15 cellular contexts compared by ENCODE assay signal in genomic region chr4:121789960-121790829, GRCh38. TPM values are rescaled to one million over a fixed set of nuclear protein-coding genes. Genes with fewer than 3 reads are reported as not detected.
DNase-seq lines count a peak whose midpoint lies in the region; ATAC-seq, FAIRE-seq and TF ChIP-seq lines count a peak whose summit lies in the region.
"Had no signal": no experiment of that assay in that cellular context is flagged by ENCODE, and none has a peak within 500 bp of the region (broad histone marks: within the 10 kb centered on the region; RNA-seq: fewer than 3 reads in every experiment).

No MANE protein-coding gene starts in this region.

- peak; percentile 16 for DNase-seq in H4 (ENCODE audit: low spot score)
- peak; percentile 66 to 89 for DNase-seq in fibroblast of lung (ENCODE audit: low read depth in 2 of 2)
- no peak for DNase-seq in G401 (ENCODE audit: low spot score)
- DNase-seq in HepG2 (ENCODE audit: low spot score), result no peak
- DNase-seq: activated naive CD4-positive, alpha-beta T cell treated with anti-CD3 and anti-CD28 coated beads, Interleukin-2, amount 50 U/mL, for 16 hours; head of caudate nucleus; natural killer cell; NCI-H446 treated with DMSO at 0.1 percent for 48 hours; Peyer's patch had no signal

- H3K4me1 ChIP-seq in fibroblast of lung (ENCODE audit: control insufficient read depth, extremely low read depth, insufficient read depth, low read length), result peaks cover 16% of the 10 kb centered on the region
- peaks cover 68% of the 10 kb centered on the region for H3K4me1 ChIP-seq in skeletal muscle satellite cell (ENCODE audit: control insufficient read depth, insufficient read depth, low read length)
- peaks cover 23% of the 10 kb centered on the region for H3K4me1 ChIP-seq in HepG2 (ENCODE audit: insufficient read depth, low read length)
- H3K4me1 ChIP-seq: Peyer's patch had no signal

- H3K27me3 ChIP-seq in fibroblast of lung (ENCODE audit: control insufficient read depth, insufficient read depth, low read length) (no peaks in the 10 kb centered on the region), skeletal muscle satellite cell (ENCODE audit: control insufficient read depth, insufficient read depth, low read length) (no peaks in the 10 kb centered on the region), HepG2 (ENCODE audit: control insufficient read depth in 1 of 2, insufficient read depth in 2 of 2, low read length in 2 of 2) (no peaks in the 10 kb centered on the region)
- H3K27me3 ChIP-seq: Peyer's patch had no signal

- TF ChIP-seq RAD21 in HepG2 (CRISPR knock-in tag; IDR thresholded peaks at IDR 0.05), result no peak

- H3K36me3 ChIP-seq in fibroblast of lung (ENCODE audit: control insufficient read depth, insufficient read depth, low read length) (no peaks in the 10 kb centered on the region), skeletal muscle satellite cell (ENCODE audit: insufficient read depth, low read length) (no peaks in the 10 kb centered on the region), HepG2 (replicated peaks in 1 of 2; ENCODE audit: control insufficient read depth in 1 of 2, insufficient read depth in 2 of 2, low read length in 2 of 2) (no peaks in the 10 kb centered on the region)
- H3K36me3 ChIP-seq: Peyer's patch had no signal

- FAIRE-seq in HepG2 (lab: Jason Lieb, UNC), result no peak

- H3K27ac ChIP-seq in fibroblast of lung (ENCODE audit: insufficient read depth, low read length) (no peak overlapping the region), HepG2 (ENCODE audit: extremely low read length, insufficient read depth, low read length) (no peak overlapping the region)
- H3K27ac ChIP-seq: Peyer's patch had no signal

- in situ Hi-C loops in G401 (cut with HindIII; ENCODE audit: low sequenced_read_pairs) (no loop called here), HepG2 (cut with HindIII; ENCODE audit: extremely low pct_ligation_motif_present, low pct_unique_long_range_greater_than_20kb) (no loop called here)

- H3K79me2 ChIP-seq in fibroblast of lung (ENCODE audit: control insufficient read depth, insufficient read depth, low read length) (no peaks in the 10 kb centered on the region), HepG2 (ENCODE audit: insufficient read depth, low read length) (no peaks in the 10 kb centered on the region)

- H3K9ac ChIP-seq in fibroblast of lung (ENCODE audit: insufficient read depth, low read length) (no peak overlapping the region), skeletal muscle satellite cell (ENCODE audit: low read depth, low read length) (peak overlapping the region; percentile 68), HepG2 (ENCODE audit: insufficient read depth, low read depth, low read length) (no peak overlapping the region)

- no peak for TF ChIP-seq POLR2A in HepG2 (IDR thresholded peaks at IDR 0.05; ENCODE audit: insufficient read depth in 1 of 2, low read depth in 2 of 2, low read length in 2 of 2)

- intact Hi-C loops in HepG2 (cut with micrococcal nuclease; ENCODE audit: unreplicated experiment), result no loop called here

- BruUV-seq in HepG2 (replicated peaks; lab: Mats Ljungman, UMichigan), result no TSS peak

- H3K4me3 ChIP-seq in fibroblast of lung (replicated peaks in 1 of 4; ENCODE audit: control extremely low read depth in 1 of 4, insufficient read depth in 1 of 4, low read depth in 3 of 4, low read length in 4 of 4) (no peak overlapping the region), skeletal muscle satellite cell (ENCODE audit: low read length) (no peak overlapping the region), HepG2 (replicated peaks in 1 of 3; ENCODE audit: insufficient read depth in 1 of 3, low read depth in 2 of 3, low read length in 3 of 3) (no peak overlapping the region)
- H3K4me3 ChIP-seq: Peyer's patch, skin epidermis had no signal

- no peaks in the 10 kb centered on the region for H4K20me1 ChIP-seq in fibroblast of lung (ENCODE audit: control insufficient read depth, extremely low read depth, insufficient read depth, low read length)
- H4K20me1 ChIP-seq in HepG2 (ENCODE audit: insufficient read depth, low read length), result no peaks in the 10 kb centered on the region

- 85% methylated on average over 3 of the region's 3 CpGs for WGBS in HepG2 (ENCODE audit: low lambda C conversion rate)

- H2AFZ ChIP-seq in fibroblast of lung (ENCODE audit: low read length) (no peak overlapping the region), HepG2 (ENCODE audit: low read length) (no peak overlapping the region)

- H3K4me2 ChIP-seq in fibroblast of lung (ENCODE audit: extremely low read depth, insufficient read depth, low read length) (no peak overlapping the region), skeletal muscle satellite cell (ENCODE audit: low read length) (peak overlapping the region; percentile 49), HepG2 (ENCODE audit: low read depth, low read length) (no peak overlapping the region)

- peak; percentile 52 for ATAC-seq in SK-N-SH treated with all-trans-retinoic acid at 6 μM for 48 hours
- no peak for ATAC-seq in GM21447 (IDR thresholded peaks at IDR 0.05; ENCODE audit: unreplicated experiment)
- no peak for ATAC-seq in HG02852 (IDR thresholded peaks at IDR 0.05; ENCODE audit: unreplicated experiment)
- ATAC-seq in HepG2, result no peak

- no peaks in the 10 kb centered on the region for H3K9me3 ChIP-seq in fibroblast of lung (ENCODE audit: control insufficient read depth, insufficient read depth, low read depth, low read length)
- no peaks in the 10 kb centered on the region for H3K9me3 ChIP-seq in skeletal muscle satellite cell (replicated peaks; ENCODE audit: low read length)
- no peaks in the 10 kb centered on the region for H3K9me3 ChIP-seq in HepG2 (ENCODE audit: low read length)
- H3K9me3 ChIP-seq: Caco-2, Peyer's patch had no signal

- POLR2A ChIA-PET in HepG2 (lab: Yijun Ruan, JAX), result no interaction called here

- TF ChIP-seq EP300 in HepG2 (IDR thresholded peaks at IDR 0.05; ENCODE audit: low read depth in 2 of 2, low read length in 2 of 2) (no peak), HepG2 (CRISPR knock-in tag; IDR thresholded peaks at IDR 0.05; ENCODE audit: borderline replicate concordance) (no peak)

- TF ChIP-seq CTCF in fibroblast of lung (conservative IDR thresholded peaks at IDR 0.05 in 1 of 2, IDR thresholded peaks at IDR 0.05 in 1 of 2; ENCODE audit: low read depth in 1 of 2, low read length in 2 of 2) (no peak), HepG2 (CRISPR knock-in tag; IDR thresholded peaks at IDR 0.05) (no peak)

- CTCF ChIA-PET in HepG2 (lab: Yijun Ruan, JAX; ENCODE audit: low intra/inter-chr PET ratio, low total read pairs), result no interaction called here

RNA-seq across cellular contexts. Expression of gene EXOSC9, which starts 10.9 kb away (rescaled TPM):
- total RNA-seq in H4 (2014; rRNA removed; shearing (Covaris generic)), result 57.6 and 75.5 TPM in 2 replicates
- total RNA-seq in fibroblast of lung (15.5 and 16.2 TPM in 2 replicates), HepG2 (2016; rRNA removed; fragmentation: Illumina TruSeq; extraction: Trizol) (48.0 and 61.5 TPM in 2 replicates)
- polyA plus RNA-seq in fibroblast of lung (33.8 and 41.5 TPM in 2 replicates), HepG2 (2011; rRNA removed) (22.0 and 26.0 TPM in 2 replicates)
- polyA plus RNA-seq in fibroblast of lung (2012), result 20.7 and 31.7 TPM in 2 replicates
- 2.2 and 20.6 TPM in 2 replicates for polyA minus RNA-seq in fibroblast of lung (ENCODE audit: low replicate concordance)
- 37.4 and 38.3 TPM in 2 replicates for total RNA-seq in skeletal muscle satellite cell (2012; rRNA removed)
- 52.7 and 87.3 TPM in 2 replicates for total RNA-seq in G401 (2014; rRNA removed; shearing (Covaris generic))
- 11.6 and 13.2 TPM in 2 replicates for total RNA-seq in HepG2 (2016; cell fraction: cytosol; rRNA removed; fragmentation: Illumina TruSeq; extraction: Trizol; ENCODE audit: low read depth)
- 50.1 and 58.9 TPM in 2 replicates for total RNA-seq in HepG2 (2016; cell fraction: insoluble cytoplasmic fraction; rRNA removed; fragmentation: Illumina TruSeq; extraction: Trizol)
- total RNA-seq in HepG2 (2016; cell fraction: membrane; rRNA removed; fragmentation: Illumina TruSeq; extraction: Trizol), result 10.8 and 14.2 TPM in 2 replicates
- total RNA-seq in HepG2 (2016; cell fraction: nucleus; rRNA removed; fragmentation: Illumina TruSeq; extraction: Trizol), result 52.8 and 54.3 TPM in 2 replicates
- 10.7 and 14.0 TPM in 2 replicates for polyA plus RNA-seq in HepG2 (2011; cell fraction: cytosol; rRNA removed)
- 18.4 and 19.8 TPM in 2 replicates for polyA plus RNA-seq in HepG2 (2011; cell fraction: nucleus; rRNA removed)
- 14.7 and 24.9 TPM in 2 replicates for polyA plus RNA-seq in HepG2 (2012)
- polyA plus RNA-seq in HepG2 (2016; cell fraction: cytosol; fragmentation: Illumina TruSeq; extraction: Trizol; ENCODE audit: low read depth), result 5.8 and 6.1 TPM in 2 replicates
- 57.5 and 60.8 TPM in 2 replicates for polyA plus RNA-seq in HepG2 (2016; cell fraction: insoluble cytoplasmic fraction; fragmentation: Illumina TruSeq; extraction: Trizol; ENCODE audit: low read depth)
- 6.9 and 7.7 TPM in 2 replicates for polyA plus RNA-seq in HepG2 (2016; cell fraction: membrane; fragmentation: Illumina TruSeq; extraction: Trizol; ENCODE audit: low read depth)
- polyA plus RNA-seq in HepG2 (2016; cell fraction: nucleus; fragmentation: Illumina TruSeq; extraction: Trizol; ENCODE audit: insufficient read depth, low read depth), result 70.0 and 70.1 TPM in 2 replicates
- polyA minus RNA-seq in HepG2 (2011; rRNA and poly(A)+ RNA removed; ENCODE audit: low replicate concordance), result 18.6 and 40.8 TPM in 2 replicates
- 9.4 and 10.3 TPM in 2 replicates for polyA minus RNA-seq in HepG2 (2011; cell fraction: cytosol; rRNA and poly(A)+ RNA removed)
- 43.0 and 52.7 TPM in 2 replicates for polyA minus RNA-seq in HepG2 (2011; cell fraction: nucleus; rRNA and poly(A)+ RNA removed)

RNA-seq across cellular contexts. Expression of gene SMIM43, which starts 25.2 kb away (rescaled TPM):
- not detected in 2 replicates for total RNA-seq in H4 (2014; rRNA removed; shearing (Covaris generic))
- total RNA-seq in fibroblast of lung, result 0.26 and 0.83 TPM in 2 replicates
- 1.8 and 2.5 TPM in 2 replicates for polyA plus RNA-seq in fibroblast of lung
- 0.83 and 0.94 TPM in 2 replicates for polyA plus RNA-seq in fibroblast of lung (2012)
- 1.7 TPM in 1 of 2 replicates, not detected in the other for polyA minus RNA-seq in fibroblast of lung (ENCODE audit: low replicate concordance)
- total RNA-seq in skeletal muscle satellite cell (2012; rRNA removed), result not detected in 2 replicates
- not detected in 2 replicates for total RNA-seq in G401 (2014; rRNA removed; shearing (Covaris generic))
- total RNA-seq in HepG2 (2016; rRNA removed; fragmentation: Illumina TruSeq; extraction: Trizol), result not detected in 2 replicates
- not detected in 2 replicates for total RNA-seq in HepG2 (2016; cell fraction: cytosol; rRNA removed; fragmentation: Illumina TruSeq; extraction: Trizol; ENCODE audit: low read depth)
- not detected in 2 replicates for total RNA-seq in HepG2 (2016; cell fraction: insoluble cytoplasmic fraction; rRNA removed; fragmentation: Illumina TruSeq; extraction: Trizol)
- total RNA-seq in HepG2 (2016; cell fraction: membrane; rRNA removed; fragmentation: Illumina TruSeq; extraction: Trizol), result not detected in 2 replicates
- total RNA-seq in HepG2 (2016; cell fraction: nucleus; rRNA removed; fragmentation: Illumina TruSeq; extraction: Trizol), result not detected in 2 replicates
- polyA plus RNA-seq in HepG2 (2011; rRNA removed), result not detected in 2 replicates
- polyA plus RNA-seq in HepG2 (2011; cell fraction: cytosol; rRNA removed), result not detected in 2 replicates
- not detected in 2 replicates for polyA plus RNA-seq in HepG2 (2011; cell fraction: nucleus; rRNA removed)
- not detected in 2 replicates for polyA plus RNA-seq in HepG2 (2012)
- not detected in 2 replicates for polyA plus RNA-seq in HepG2 (2016; cell fraction: cytosol; fragmentation: Illumina TruSeq; extraction: Trizol; ENCODE audit: low read depth)
- polyA plus RNA-seq in HepG2 (2016; cell fraction: insoluble cytoplasmic fraction; fragmentation: Illumina TruSeq; extraction: Trizol; ENCODE audit: low read depth), result not detected in 2 replicates
- polyA plus RNA-seq in HepG2 (2016; cell fraction: membrane; fragmentation: Illumina TruSeq; extraction: Trizol; ENCODE audit: low read depth), result not detected in 2 replicates
- not detected in 2 replicates for polyA plus RNA-seq in HepG2 (2016; cell fraction: nucleus; fragmentation: Illumina TruSeq; extraction: Trizol; ENCODE audit: insufficient read depth, low read depth)
- polyA minus RNA-seq in HepG2 (2011; rRNA and poly(A)+ RNA removed; ENCODE audit: low replicate concordance), result not detected in 2 replicates
- not detected in 2 replicates for polyA minus RNA-seq in HepG2 (2011; cell fraction: cytosol; rRNA and poly(A)+ RNA removed)
- polyA minus RNA-seq in HepG2 (2011; cell fraction: nucleus; rRNA and poly(A)+ RNA removed), result not detected in 2 replicates
- total RNA-seq: Caco-2, natural killer cell, Peyer's patch had no signal

RNA-seq across cellular contexts. Expression of gene CCNA2, which starts 33.5 kb away (rescaled TPM):
- 119 and 132 TPM in 2 replicates for total RNA-seq in H4 (2014; rRNA removed; shearing (Covaris generic))
- total RNA-seq in fibroblast of lung (1.3 and 12.6 TPM in 2 replicates), HepG2 (2016; rRNA removed; fragmentation: Illumina TruSeq; extraction: Trizol) (105 and 160 TPM in 2 replicates)
- polyA plus RNA-seq in fibroblast of lung (14.9 and 45.0 TPM in 2 replicates), HepG2 (2011; rRNA removed) (16.4 and 31.3 TPM in 2 replicates)
- polyA plus RNA-seq in fibroblast of lung (2012), result 9.6 and 33.0 TPM in 2 replicates
- polyA minus RNA-seq in fibroblast of lung (ENCODE audit: low replicate concordance), result 0.39 and 8.5 TPM in 2 replicates
- 47.9 and 56.1 TPM in 2 replicates for total RNA-seq in skeletal muscle satellite cell (2012; rRNA removed)
- total RNA-seq in G401 (2014; rRNA removed; shearing (Covaris generic)), result 167 and 209 TPM in 2 replicates
- total RNA-seq in HepG2 (2016; cell fraction: cytosol; rRNA removed; fragmentation: Illumina TruSeq; extraction: Trizol; ENCODE audit: low read depth), result 19.3 and 23.4 TPM in 2 replicates
- 105 and 159 TPM in 2 replicates for total RNA-seq in HepG2 (2016; cell fraction: insoluble cytoplasmic fraction; rRNA removed; fragmentation: Illumina TruSeq; extraction: Trizol)
- 62.7 and 72.7 TPM in 2 replicates for total RNA-seq in HepG2 (2016; cell fraction: membrane; rRNA removed; fragmentation: Illumina TruSeq; extraction: Trizol)
- total RNA-seq in HepG2 (2016; cell fraction: nucleus; rRNA removed; fragmentation: Illumina TruSeq; extraction: Trizol), result 51.9 and 52.5 TPM in 2 replicates
- 16.5 and 20.2 TPM in 2 replicates for polyA plus RNA-seq in HepG2 (2011; cell fraction: cytosol; rRNA removed)
- 8.6 and 11.5 TPM in 2 replicates for polyA plus RNA-seq in HepG2 (2011; cell fraction: nucleus; rRNA removed)
- polyA plus RNA-seq in HepG2 (2012), result 14.0 and 32.6 TPM in 2 replicates
- polyA plus RNA-seq in HepG2 (2016; cell fraction: cytosol; fragmentation: Illumina TruSeq; extraction: Trizol; ENCODE audit: low read depth), result 15.7 and 21.9 TPM in 2 replicates
- polyA plus RNA-seq in HepG2 (2016; cell fraction: insoluble cytoplasmic fraction; fragmentation: Illumina TruSeq; extraction: Trizol; ENCODE audit: low read depth), result 147 and 153 TPM in 2 replicates
- polyA plus RNA-seq in HepG2 (2016; cell fraction: membrane; fragmentation: Illumina TruSeq; extraction: Trizol; ENCODE audit: low read depth), result 40.9 and 46.7 TPM in 2 replicates
- 58.2 and 59.5 TPM in 2 replicates for polyA plus RNA-seq in HepG2 (2016; cell fraction: nucleus; fragmentation: Illumina TruSeq; extraction: Trizol; ENCODE audit: insufficient read depth, low read depth)
- 19.7 and 33.7 TPM in 2 replicates for polyA minus RNA-seq in HepG2 (2011; rRNA and poly(A)+ RNA removed; ENCODE audit: low replicate concordance)
- 24.3 and 34.8 TPM in 2 replicates for polyA minus RNA-seq in HepG2 (2011; cell fraction: cytosol; rRNA and poly(A)+ RNA removed)
- polyA minus RNA-seq in HepG2 (2011; cell fraction: nucleus; rRNA and poly(A)+ RNA removed), result 13.9 and 16.0 TPM in 2 replicates

Comparison
In these comparisons a context has a peak if more than half of its experiments do, and no peak if none do; other contexts are left out.
1. DNase-seq: peak in H4 (single experiment) and fibroblast of lung (2 of 2); none in G401 (single experiment) and HepG2 (single experiment).